In genomic region chr18:79507076-79507545, GRCh38 we compare ENCODE assay signal across 7 cellular contexts.
DNase-seq lines count a peak whose midpoint lies in the region; ATAC-seq and TF ChIP-seq lines count a peak whose summit lies in the region.

No MANE protein-coding gene starts in this region.

- H3K4me1 ChIP-seq in SJCRH30 = no peaks in the 10 kb centered on the region
- peaks cover 17 to 18% of the 10 kb centered on the region in 2 donors for H3K4me1 ChIP-seq in duodenal mucosa (ENCODE audit: control insufficient read depth in 1 of 2, insufficient read depth in 2 of 2, low read length in 2 of 2)
- H3K4me1 ChIP-seq in mesendoderm (ENCODE audit: control insufficient read depth, low read depth, low read length) = peaks cover 6% of the 10 kb centered on the region
- H3K4me1 ChIP-seq in thyroid gland = peaks cover 18 to 19% of the 10 kb centered on the region in 2 donors

- H3K4me3 ChIP-seq in SJCRH30 (no peak overlapping the region), duodenal mucosa (ENCODE audit: low read depth in 1 of 2, low read length in 2 of 2) (peak overlapping the region; percentile 48 to 61), mesendoderm (ENCODE audit: low read length) (no peak overlapping the region), thyroid gland (replicated peaks in 1 of 3) (peak overlapping the region in 1 of 3 donors; percentile 13)

- H3K4ac ChIP-seq in mesendoderm (ENCODE audit: low read depth, low read length) = peak overlapping the region; percentile 39

- no peak for TF ChIP-seq CTCF in thyroid gland (IDR thresholded peaks at IDR 0.05)

- no peaks in the 10 kb centered on the region for H3K79me1 ChIP-seq in mesendoderm (ENCODE audit: low read length)

- ATAC-seq in GM21423 (IDR thresholded peaks at IDR 0.05; ENCODE audit: unreplicated experiment) = peak; percentile 34
- ATAC-seq in HG03342 (IDR thresholded peaks at IDR 0.05; ENCODE audit: unreplicated experiment) = no peak

- peak overlapping the region; percentile 28 for H3K4me2 ChIP-seq in mesendoderm (ENCODE audit: low read length)

- intact Hi-C loops in thyroid gland (cut with DNase I) = no loop called here

- H2BK120ac ChIP-seq in mesendoderm (ENCODE audit: low read depth, low read length) = peak overlapping the region; percentile 48

- no peak overlapping the region for H4K8ac ChIP-seq in mesendoderm (ENCODE audit: low read depth, low read length)

- DNase-seq in SJCRH30 (peak in 1 of 2 experiments; percentile 21), mesendoderm (no peak), thyroid gland (peak; percentile 71), cerebellar cortex (ENCODE audit: low spot score) (no peak)

- H3K27me3 ChIP-seq in SJCRH30 (no peaks in the 10 kb centered on the region), duodenal mucosa (ENCODE audit: control insufficient read depth in 1 of 2, insufficient read depth in 2 of 2, low read length in 2 of 2) (no peaks in the 10 kb centered on the region), mesendoderm (ENCODE audit: insufficient read depth, low read length, poor library complexity) (no peaks in the 10 kb centered on the region), thyroid gland (no peaks in the 10 kb centered on the region)

- peak overlapping the region; percentile 29 for H3K18ac ChIP-seq in mesendoderm (ENCODE audit: low read length)

- TF ChIP-seq POLR2A in thyroid gland (IDR thresholded peaks at IDR 0.05) = no peak

- no peaks in the 10 kb centered on the region for H3K9me3 ChIP-seq in SJCRH30 (replicated peaks)
- no peaks in the 10 kb centered on the region for H3K9me3 ChIP-seq in duodenal mucosa (ENCODE audit: control insufficient read depth in 1 of 2, low read length in 2 of 2)
- H3K9me3 ChIP-seq in thyroid gland = no peaks in the 10 kb centered on the region

- peak overlapping the region; percentile 88 for H2BK5ac ChIP-seq in mesendoderm (ENCODE audit: low read length)

- H3K36me3 ChIP-seq in SJCRH30 (no peaks in the 10 kb centered on the region), duodenal mucosa (ENCODE audit: control insufficient read depth in 1 of 2, insufficient read depth in 2 of 2, low read length in 2 of 2) (no peaks in the 10 kb centered on the region), mesendoderm (ENCODE audit: control insufficient read depth, insufficient read depth, low read length) (no peaks in the 10 kb centered on the region), thyroid gland (no peaks in the 10 kb centered on the region)

- H3K9ac ChIP-seq in duodenal mucosa (ENCODE audit: low read depth in 1 of 2, low read length in 2 of 2) (peak overlapping the region; percentile 19 to 26), mesendoderm (ENCODE audit: low read length) (peak overlapping the region; percentile 77)

- no peak overlapping the region for H4K5ac ChIP-seq in mesendoderm (ENCODE audit: low read length)

- no peak overlapping the region for H2AK5ac ChIP-seq in mesendoderm (ENCODE audit: low read length)

- no peaks in the 10 kb centered on the region for H3K79me2 ChIP-seq in mesendoderm (ENCODE audit: control insufficient read depth, insufficient read depth, low read length)

- peak overlapping the region; percentile 76 for H3K56ac ChIP-seq in mesendoderm (ENCODE audit: low read length)

- H3K27ac ChIP-seq in SJCRH30 (peak overlapping the region; percentile 49), duodenal mucosa (ENCODE audit: low read depth, low read length) (peak overlapping the region; percentile 61), mesendoderm (ENCODE audit: low read depth, low read length) (peak overlapping the region; percentile 90), thyroid gland (peak overlapping the region; percentile 55 to 82 (median 77))

- whole genome bisulfite sequencing in mesendoderm (ENCODE audit: extremely low coverage, insufficient coverage, low lambda C conversion rate) = no CpG with 5 or more reads among the region's 24 CpGs
- WGBS in thyroid gland, 2 donors = 8 to 20% methylated on average over 7 to 12 of the region's 24 CpGs

- peak overlapping the region; percentile 91 for H3K23ac ChIP-seq in mesendoderm (ENCODE audit: low read length)

- H2BK15ac ChIP-seq in mesendoderm (replicated peaks; ENCODE audit: low read depth) = no peak overlapping the region

Comparison
In these comparisons a context has a peak if more than half of its experiments do, and no peak if none do; other contexts are left out.
1. DNase-seq: peak in thyroid gland (2 of 2); none in mesendoderm (single experiment) and cerebellar cortex (single experiment).
2. H3K4me3 ChIP-seq: peak in duodenal mucosa (2 of 2); none in SJCRH30 (single experiment) and mesendoderm (single experiment).
3. Peak in every context shown above with its lines, with median percentiles within 50 percentile points of each other: H3K27ac ChIP-seq.